In the genomic region with DNA sequence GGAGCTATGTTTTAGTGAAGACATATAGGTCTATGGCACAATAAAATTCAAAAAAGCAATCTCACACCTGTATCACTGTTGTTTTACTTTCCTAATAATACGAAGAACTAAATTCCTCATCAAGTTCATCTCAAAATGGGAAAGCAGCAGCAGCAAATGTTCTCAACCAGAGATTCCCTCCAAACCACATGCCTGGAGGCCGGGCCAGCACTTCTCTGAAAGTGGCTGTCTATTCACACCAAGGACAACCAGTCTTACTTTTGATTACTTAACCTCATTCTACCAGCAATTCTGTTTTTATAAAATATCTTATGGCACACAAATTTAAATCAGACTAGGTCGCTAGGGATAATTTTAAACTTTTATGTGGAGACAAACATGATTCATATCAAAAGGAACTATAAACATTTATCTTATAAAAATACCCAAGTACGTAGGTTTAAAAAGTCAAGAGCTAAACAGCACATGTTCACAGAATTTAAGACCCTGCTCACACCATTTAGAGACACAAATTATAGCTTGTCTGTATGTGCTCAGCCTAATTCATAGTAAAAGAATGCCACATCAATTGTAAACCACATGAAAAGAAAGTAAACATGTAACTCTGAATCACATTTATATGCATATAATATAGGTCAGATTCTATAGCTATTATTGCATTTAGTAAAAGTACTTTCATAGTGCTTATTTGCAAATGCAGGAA, we compare ENCODE assay signal across 1 cellular context.
TF ChIP-seq lines count a peak whose summit lies in the region.

No MANE protein-coding gene starts in this region.

TF ChIP-seq in GM12878, 131 proteins besides CTCF, POLR2A, EP300 and RAD21:
- peak; percentile 26; the same call in 1 of the 2 replicates for TF ChIP-seq RUNX3 (IDR thresholded peaks at IDR 0.05; ENCODE audit: low read length)
- peak; percentile 68; the same call in 1 of the 2 replicates for TF ChIP-seq TCF7 (IDR thresholded peaks at IDR 0.05; ENCODE audit: borderline replicate concordance)
- TF ChIP-seq MTA2 (IDR thresholded peaks at IDR 0.05; ENCODE audit: low read depth): no peak
- no peak for TF ChIP-seq IKZF2 (IDR thresholded peaks at IDR 0.05)
- no peak for TF ChIP-seq ZNF24 (IDR thresholded peaks at IDR 0.05)
- TF ChIP-seq HDAC2 (IDR thresholded peaks at IDR 0.05): no peak
- TF ChIP-seq, protein P1, sequence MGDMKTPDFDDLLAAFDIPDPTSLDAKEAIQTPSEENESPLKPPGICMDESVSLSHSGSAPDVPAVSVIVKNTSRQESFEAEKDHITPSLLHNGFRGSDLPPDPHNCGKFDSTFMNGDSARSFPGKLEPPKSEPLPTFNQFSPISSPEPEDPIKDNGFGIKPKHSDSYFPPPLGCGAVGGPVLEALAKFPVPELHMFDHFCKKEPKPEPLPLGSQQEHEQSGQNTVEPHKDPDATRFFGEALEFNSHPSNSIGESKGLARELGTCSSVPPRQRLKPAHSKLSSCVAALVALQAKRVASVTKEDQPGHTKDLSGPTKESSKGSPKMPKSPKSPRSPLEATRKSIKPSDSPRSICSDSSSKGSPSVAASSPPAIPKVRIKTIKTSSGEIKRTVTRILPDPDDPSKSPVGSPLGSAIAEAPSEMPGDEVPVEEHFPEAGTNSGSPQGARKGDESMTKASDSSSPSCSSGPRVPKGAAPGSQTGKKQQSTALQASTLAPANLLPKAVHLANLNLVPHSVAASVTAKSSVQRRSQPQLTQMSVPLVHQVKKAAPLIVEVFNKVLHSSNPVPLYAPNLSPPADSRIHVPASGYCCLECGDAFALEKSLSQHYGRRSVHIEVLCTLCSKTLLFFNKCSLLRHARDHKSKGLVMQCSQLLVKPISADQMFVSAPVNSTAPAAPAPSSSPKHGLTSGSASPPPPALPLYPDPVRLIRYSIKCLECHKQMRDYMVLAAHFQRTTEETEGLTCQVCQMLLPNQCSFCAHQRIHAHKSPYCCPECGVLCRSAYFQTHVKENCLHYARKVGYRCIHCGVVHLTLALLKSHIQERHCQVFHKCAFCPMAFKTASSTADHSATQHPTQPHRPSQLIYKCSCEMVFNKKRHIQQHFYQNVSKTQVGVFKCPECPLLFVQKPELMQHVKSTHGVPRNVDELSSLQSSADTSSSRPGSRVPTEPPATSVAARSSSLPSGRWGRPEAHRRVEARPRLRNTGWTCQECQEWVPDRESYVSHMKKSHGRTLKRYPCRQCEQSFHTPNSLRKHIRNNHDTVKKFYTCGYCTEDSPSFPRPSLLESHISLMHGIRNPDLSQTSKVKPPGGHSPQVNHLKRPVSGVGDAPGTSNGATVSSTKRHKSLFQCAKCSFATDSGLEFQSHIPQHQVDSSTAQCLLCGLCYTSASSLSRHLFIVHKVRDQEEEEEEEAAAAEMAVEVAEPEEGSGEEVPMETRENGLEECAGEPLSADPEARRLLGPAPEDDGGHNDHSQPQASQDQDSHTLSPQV (IDR thresholded peaks at IDR 0.05): no peak
- no peak for TF ChIP-seq POLR2AphosphoS5 (IDR thresholded peaks at IDR 0.05; ENCODE audit: low read length)
- no peak for TF ChIP-seq CBFB (IDR thresholded peaks at IDR 0.05; ENCODE audit: low read depth)
- no peak for TF ChIP-seq ZNF217 (IDR thresholded peaks at IDR 0.05)
- no peak for TF ChIP-seq SUZ12 (IDR thresholded peaks at IDR 0.05; ENCODE audit: unreplicated experiment)
- no peak for TF ChIP-seq TBL1XR1 (IDR thresholded peaks at IDR 0.05; ENCODE audit: low read depth, low read length)
- no peak for TF ChIP-seq MXI1 (IDR thresholded peaks at IDR 0.05; ENCODE audit: low read depth, low read length)
- no peak for TF ChIP-seq POU2F2 (IDR thresholded peaks at IDR 0.05; ENCODE audit: borderline replicate concordance, low read depth, low read length)
- TF ChIP-seq BRCA1 (IDR thresholded peaks at IDR 0.05; ENCODE audit: low read depth, low read length): no peak
- TF ChIP-seq WRNIP1 (IDR thresholded peaks at IDR 0.05; ENCODE audit: borderline replicate concordance, low read depth, low read length): no peak
